ENCODE assay signal across 14 cellular contexts in genomic region chr5:123151227-123151951, GRCh38.
"Had no signal": no experiment of that assay in that cellular context is flagged by ENCODE, and none has a peak within 500 bp of the region (broad histone marks: within the 10 kb centered on the region; RNA-seq: fewer than 3 reads in every experiment).

No MANE protein-coding gene starts in this region.

- H3K36me3 ChIP-seq: right atrium auricular region, transverse colon had no signal

- FAIRE-seq: frontal cortex had no signal

- H3K4me3 ChIP-seq: mucosa of descending colon, right atrium auricular region, transverse colon had no signal

- ATAC-seq: mucosa of descending colon; stimulated activated memory B cell treated with anti-CD40 and anti-IgM and Interleukin-4, amounts not matched to agents 10 μg/mL and 1 μg/mL and 100 μg/mL, for 72 hours; T-helper 17 cell had no signal

- H3K27me3 ChIP-seq: right atrium auricular region, transverse colon had no signal

- DNase-seq: activated CD4-positive, alpha-beta T cell treated with anti-CD3 and anti-CD28 coated beads, Interleukin-2, amount 10 ng/mL, durations not matched to agents 24 days and 14 days; activated gamma-delta T cell treated with Interleukin-2 at 50 U/mL for 16 hours; amniotic stem cell; effector memory CD4-positive, alpha-beta T cell; head of caudate nucleus; mammary epithelial cell; mucosa of descending colon; stimulated activated CD4-positive, alpha-beta T cell treated with anti-CD3 and anti-CD28 coated beads, Interleukin-2, amount 100 ng/mL, for 48 hours; T-helper 17 cell; transverse colon had no signal

- H3K27ac ChIP-seq: epithelial cell of prostate, right atrium auricular region, transverse colon had no signal
